8 cellular contexts compared by ENCODE assay signal in genomic region chr3:49723301-49723630, GRCh38. TPM values are rescaled to one million over a fixed set of nuclear protein-coding genes. Genes with fewer than 3 reads are reported as not detected.
DNase-seq lines count a peak whose midpoint lies in the region; ATAC-seq and TF ChIP-seq lines count a peak whose summit lies in the region.

No MANE protein-coding gene starts in this region.

- H3K4me3 Mint-ChIP-seq in activated CD4-positive, alpha-beta T cell treated with anti-CD3 and anti-CD28 coated beads, Interleukin-2, amount 10 ng/mL, durations not matched to agents 24 days and 14 days = peak overlapping the region; percentile 95

- H3K4me1 Mint-ChIP-seq in activated CD4-positive, alpha-beta T cell treated with anti-CD3 and anti-CD28 coated beads, Interleukin-2, amount 10 ng/mL, durations not matched to agents 24 days and 14 days = peaks cover 32% of the 10 kb centered on the region

- no peak for ATAC-seq in HG03159 (IDR thresholded peaks at IDR 0.05; ENCODE audit: unreplicated experiment)

- H3K9me3 Mint-ChIP-seq in activated CD4-positive, alpha-beta T cell treated with anti-CD3 and anti-CD28 coated beads, Interleukin-2, amount 10 ng/mL, durations not matched to agents 24 days and 14 days = no peaks in the 10 kb centered on the region

- no peaks in the 10 kb centered on the region for H3K27me3 Mint-ChIP-seq in activated CD4-positive, alpha-beta T cell treated with anti-CD3 and anti-CD28 coated beads, Interleukin-2, amount 10 ng/mL, durations not matched to agents 24 days and 14 days

- H3K27ac ChIP-seq in dorsolateral prefrontal cortex = peak overlapping the region in 54 of 59 donors; percentile 57 to 93 (median 85)

- peaks cover 25% of the 10 kb centered on the region for H3K36me3 Mint-ChIP-seq in activated CD4-positive, alpha-beta T cell treated with anti-CD3 and anti-CD28 coated beads, Interleukin-2, amount 10 ng/mL, durations not matched to agents 24 days and 14 days (ENCODE audit: low read depth)

- H3K9me3 ChIP-seq in MG63 = no peaks in the 10 kb centered on the region

- H3K27ac Mint-ChIP-seq in activated CD4-positive, alpha-beta T cell treated with anti-CD3 and anti-CD28 coated beads, Interleukin-2, amount 10 ng/mL, durations not matched to agents 24 days and 14 days = peak overlapping the region; percentile 95

- DNase-seq in MG63 = peak; percentile 31
- DNase-seq in activated CD4-positive, alpha-beta T cell treated with anti-CD3 and anti-CD28 coated beads, Interleukin-2, amount 10 ng/mL, durations not matched to agents 24 days and 14 days = peak; percentile 91
- DNase-seq in dorsolateral prefrontal cortex = peak in 6 of 10 donors; percentile 37 to 75 (median 60)
- DNase-seq in medulla oblongata (ENCODE audit: extremely low spot score) = peak; percentile 29
- peak; percentile 41 to 64 (median 45) for DNase-seq in stimulated activated CD4-positive, alpha-beta T cell treated with anti-CD3 and anti-CD28 coated beads, TNF-alpha, amount 100 ng/mL, for 48 hours (ENCODE audit: low read depth in 3 of 3)
- no peak for DNase-seq in H4 (ENCODE audit: low spot score)

- peaks cover 3% of the 10 kb centered on the region; the same call in 1 of the 2 replicates for H3K36me3 ChIP-seq in MG63

- H3K4me3 ChIP-seq in GM08714 (ENCODE audit: low read length) (peak overlapping the region; percentile 96), MG63 (peak overlapping the region; percentile 94), dorsolateral prefrontal cortex (peak overlapping the region; percentile 70 to 100 (median 96))

- intact Hi-C loops in activated CD4-positive, alpha-beta T cell treated with anti-CD3 and anti-CD28 coated beads, Interleukin-2, amount 10 ng/mL, durations not matched to agents 24 days and 14 days (cut with micrococcal nuclease) = loop anchor here (1.0 kb wide), 1 partner anchor 133 kb away; the partner anchor contains the start of gene TRAIP
- intact Hi-C loops in dorsolateral prefrontal cortex (cut with DNase I) = loop anchor here in 1 of 2 donors (5.0 kb wide), 1 partner anchor 64 kb away; the partner anchor contains the start of gene IP6K1

- TF ChIP-seq CTCF in dorsolateral prefrontal cortex (IDR thresholded peaks at IDR 0.05 in 54 of 56, conservative IDR thresholded peaks at IDR 0.05 in 2 of 56; ENCODE audit: low read depth in 1 of 56, partially characterized antibody in 56 of 56) = no peak

- H3K27me3 ChIP-seq in MG63 (no peaks in the 10 kb centered on the region), dorsolateral prefrontal cortex (no peaks in the 10 kb centered on the region)

RNA-seq across cellular contexts. Expression of gene GMPPB, which starts 0.5 kb away (rescaled TPM):
- 16.8 and 19.4 TPM in 2 replicates for total RNA-seq in MG63 (2014; rRNA removed; shearing (Covaris generic); ENCODE audit: low replicate concordance)
- 43.5 and 45.8 TPM in 2 replicates for total RNA-seq in activated CD4-positive, alpha-beta T cell treated with anti-CD3 and anti-CD28 coated beads, Interleukin-2, amount 10 ng/mL, durations not matched to agents 24 days and 14 days
- 10 to 100 TPM; 10.6 to 25.4 (median 17.0) TPM for total RNA-seq in dorsolateral prefrontal cortex
- 11.9 and 15.1 TPM in 2 replicates for total RNA-seq in H4 (2014; rRNA removed; shearing (Covaris generic))

RNA-seq across cellular contexts. Expression of gene AMIGO3, which starts 3.8 kb away (rescaled TPM):
- total RNA-seq in MG63 (2014; rRNA removed; shearing (Covaris generic); ENCODE audit: low replicate concordance) = 2.1 TPM in 1 of 2 replicates, not detected in the other
- 0.21 TPM in 1 of 2 replicates, not detected in the other for total RNA-seq in activated CD4-positive, alpha-beta T cell treated with anti-CD3 and anti-CD28 coated beads, Interleukin-2, amount 10 ng/mL, durations not matched to agents 24 days and 14 days
- total RNA-seq in dorsolateral prefrontal cortex = 1 to 10 TPM in 1 of 120 experiments, under 1 TPM in 12, not detected in 107; 0.22 to 1.6 (median 0.32) TPM
- total RNA-seq in H4 (2014; rRNA removed; shearing (Covaris generic)) = not detected in 2 replicates

RNA-seq across cellular contexts. Expression of gene RNF123, which starts 33.9 kb away (rescaled TPM):
- total RNA-seq in MG63 (2014; rRNA removed; shearing (Covaris generic); ENCODE audit: low replicate concordance) = 8.5 TPM in 2 replicates
- 42.0 and 45.6 TPM in 2 replicates for total RNA-seq in activated CD4-positive, alpha-beta T cell treated with anti-CD3 and anti-CD28 coated beads, Interleukin-2, amount 10 ng/mL, durations not matched to agents 24 days and 14 days
- total RNA-seq in dorsolateral prefrontal cortex = 100 to 1,000 TPM in 1 of 120 experiments, 10 to 100 TPM in 119; 43.7 to 103 (median 67.5) TPM
- total RNA-seq in H4 (2014; rRNA removed; shearing (Covaris generic)) = 8.4 and 11.8 TPM in 2 replicates

RNA-seq across cellular contexts. Expression of gene MST1, which starts 34.0 kb away (rescaled TPM):
- 0.33 TPM in 1 of 2 replicates, not detected in the other for total RNA-seq in MG63 (2014; rRNA removed; shearing (Covaris generic); ENCODE audit: low replicate concordance)
- total RNA-seq in activated CD4-positive, alpha-beta T cell treated with anti-CD3 and anti-CD28 coated beads, Interleukin-2, amount 10 ng/mL, durations not matched to agents 24 days and 14 days = 7.5 and 7.6 TPM in 2 replicates
- 10 to 100 TPM in 114 of 120 experiments, 1 to 10 TPM in 6; 8.8 to 30.0 (median 15.2) TPM for total RNA-seq in dorsolateral prefrontal cortex
- total RNA-seq in H4 (2014; rRNA removed; shearing (Covaris generic)) = 0.10 TPM in 1 of 2 replicates, not detected in the other

RNA-seq across cellular contexts. Expression of gene APEH, which starts 49.1 kb away (rescaled TPM):
- total RNA-seq in MG63 (2014; rRNA removed; shearing (Covaris generic); ENCODE audit: low replicate concordance) = 53.9 and 87.5 TPM in 2 replicates
- 111 and 117 TPM in 2 replicates for total RNA-seq in activated CD4-positive, alpha-beta T cell treated with anti-CD3 and anti-CD28 coated beads, Interleukin-2, amount 10 ng/mL, durations not matched to agents 24 days and 14 days
- 100 to 1,000 TPM in 17 of 120 experiments, 10 to 100 TPM in 103; 53.0 to 121 (median 85.4) TPM for total RNA-seq in dorsolateral prefrontal cortex
- total RNA-seq in H4 (2014; rRNA removed; shearing (Covaris generic)) = 78.3 and 86.6 TPM in 2 replicates
